9 cellular contexts compared by ENCODE assay signal in genomic region chr18:48330016-48330991, GRCh38.
DNase-seq lines count a peak whose midpoint lies in the region; ATAC-seq, FAIRE-seq and TF ChIP-seq lines count a peak whose summit lies in the region.
"Had no signal": no experiment of that assay in that cellular context is flagged by ENCODE, and none has a peak within 500 bp of the region (broad histone marks: within the 10 kb centered on the region; RNA-seq: fewer than 3 reads in every experiment).

No MANE protein-coding gene starts in this region.

- no peak overlapping the region for H3K4me3 Mint-ChIP-seq in GM23338

- H3K9me3 Mint-ChIP-seq in GM23338 = no peaks in the 10 kb centered on the region

- H3K4me3 ChIP-seq in GM23338 (no peak overlapping the region), fibroblast of mammary gland (ENCODE audit: control insufficient read depth, low read depth, low read length) (no peak overlapping the region), ovary (no peak overlapping the region)

- intact Hi-C loops in ovary (cut with DNase I) = loop anchor here in 1 of 4 donors (10.0 kb wide), 1 partner anchor 114 kb away; no protein-coding TSS in a partner anchor

- H3K79me2 ChIP-seq in GM23338 (replicated peaks; ENCODE audit: insufficient read depth) = no peaks in the 10 kb centered on the region

- WGBS in ovary, 3 donors = 84 to 89% (median 86%) methylated on average over 8 of the region's 8 CpGs

- no peak overlapping the region for H3K4me2 ChIP-seq in GM23338

- H3F3A ChIP-seq in GM23338 (replicated peaks; ENCODE audit: low read depth) = no peaks in the 10 kb centered on the region

- DNase-seq in GM23338 (ENCODE audit: low spot score) (no peak), RCC 7860 (ENCODE audit: low spot score) (peak; percentile 89), fibroblast of mammary gland (ENCODE audit: low read depth) (peak; percentile 93), HUDEP-2 (lab: John Stamatoyannopoulos, UW; ENCODE audit: unreplicated experiment in 76 of 76) (no peak), ovary (no peak)
- DNase-seq in stimulated activated naive CD8-positive, alpha-beta T cell treated with anti-CD3 and anti-CD28 coated beads, Interleukin-15, Interleukin-2, amounts not matched to agents 100 U/mL and 50 U/mL, for 24 hours = no peak
- DNase-seq in stimulated activated CD4-positive, alpha-beta T cell treated with anti-CD3 and anti-CD28 coated beads, Interleukin-4, amount 100 ng/mL, for 4 hours = no peak

- no peaks in the 10 kb centered on the region for H3K27me3 ChIP-seq in GM23338 (ENCODE audit: insufficient read depth)
- no peaks in the 10 kb centered on the region for H3K27me3 ChIP-seq in ovary

- TF ChIP-seq CTCF in GM23338 (conservative IDR thresholded peaks at IDR 0.05; ENCODE audit: low read depth in 2 of 2) = no peak
- no peak for TF ChIP-seq CTCF in fibroblast of mammary gland (conservative IDR thresholded peaks at IDR 0.05; ENCODE audit: control insufficient read depth, insufficient read depth, low read depth, low read length)
- TF ChIP-seq CTCF in ovary (IDR thresholded peaks at IDR 0.05) = no peak

- peaks cover 6% of the 10 kb centered on the region for H3K27me3 Mint-ChIP-seq in GM23338 (ENCODE audit: insufficient read depth, low read depth, poor library complexity)

- peaks cover 10% of the 10 kb centered on the region; the same call in 2 of the 3 replicates for H3K4me1 Mint-ChIP-seq in GM23338

- H3K4me1 ChIP-seq in GM23338 (ENCODE audit: insufficient read depth) (peaks cover 6% of the 10 kb centered on the region; the same call in 1 of the 2 replicates), ovary (ENCODE audit: insufficient read depth) (no peaks in the 10 kb centered on the region)

- no peak for TF ChIP-seq EP300 in ovary (IDR thresholded peaks at IDR 0.05)

- H3K36me3 ChIP-seq in GM23338 (ENCODE audit: insufficient read depth) (no peaks in the 10 kb centered on the region), ovary (no peaks in the 10 kb centered on the region)

- H3K27ac Mint-ChIP-seq in GM23338 = no peak overlapping the region

- no peaks in the 10 kb centered on the region for H4K20me1 ChIP-seq in GM23338 (replicated peaks; ENCODE audit: insufficient read depth)

- ATAC-seq in GM23338 (peak; percentile 34; the same call in 1 of the 3 replicates), HG02840 (IDR thresholded peaks at IDR 0.05; ENCODE audit: low FRiP score, unreplicated experiment) (no peak)
- ATAC-seq in stimulated activated naive CD8-positive, alpha-beta T cell treated with anti-CD3 and anti-CD28 coated beads, Interleukin-15, Interleukin-2, amounts not matched to agents 100 U/mL and 50 U/mL, for 24 hours = peak; percentile 53

- TF ChIP-seq POLR2A in ovary (IDR thresholded peaks at IDR 0.05) = no peak

- peak overlapping the region; percentile 52 for H2AFZ ChIP-seq in GM23338

- H3K9me3 ChIP-seq in ovary = no peaks in the 10 kb centered on the region

- peak; percentile 96 for FAIRE-seq in RCC 7860 (lab: Jason Lieb, UNC)
- FAIRE-seq: endothelial cell of umbilical vein had no signal

- no peak overlapping the region for H3K27ac ChIP-seq in GM23338 (ENCODE audit: low read depth)
- no peak overlapping the region for H3K27ac ChIP-seq in ovary

- no peaks in the 10 kb centered on the region for H3K9me2 ChIP-seq in GM23338 (ENCODE audit: insufficient read depth)

- H3K36me3 Mint-ChIP-seq in GM23338 (ENCODE audit: low read depth) = no peaks in the 10 kb centered on the region

TF ChIP-seq in GM23338, 12 proteins besides CTCF, POLR2A, EP300 and RAD21 (continues in another document):
- TF ChIP-seq POLR2AphosphoS5 (IDR thresholded peaks at IDR 0.05; ENCODE audit: low read depth) (no peak), STAT1 (IDR thresholded peaks at IDR 0.05; ENCODE audit: unreplicated experiment) (no peak), CREB1 (CRISPR knock-in tag; IDR thresholded peaks at IDR 0.05; ENCODE audit: low read depth) (no peak), EZH2phosphoT487 (IDR thresholded peaks at IDR 0.05; ENCODE audit: unreplicated experiment) (no peak), ZNF114 (CRISPR knock-in tag; IDR thresholded peaks at IDR 0.05) (no peak), REST (IDR thresholded peaks at IDR 0.05; ENCODE audit: unreplicated experiment) (no peak), ZNF331 (CRISPR knock-in tag; IDR thresholded peaks at IDR 0.05; ENCODE audit: low read depth) (no peak), ZNF462 (CRISPR knock-in tag; IDR thresholded peaks at IDR 0.05) (no peak), JUNB (IDR thresholded peaks at IDR 0.05; ENCODE audit: unreplicated experiment) (no peak), EZH2 (IDR thresholded peaks at IDR 0.05; ENCODE audit: low read depth, unreplicated experiment) (no peak)

Comparison
In these comparisons a context has a peak if more than half of its experiments do, and no peak if none do; other contexts are left out.
1. DNase-seq: peak in RCC 7860 (single experiment) and fibroblast of mammary gland (single experiment); none in GM23338 (single experiment), stimulated activated naive CD8-positive, alpha-beta T cell treated with anti-CD3 and anti-CD28 coated beads, Interleukin-15, Interleukin-2, amounts not matched to agents 100 U/mL and 50 U/mL, for 24 hours (single experiment), stimulated activated CD4-positive, alpha-beta T cell treated with anti-CD3 and anti-CD28 coated beads, Interleukin-4, amount 100 ng/mL, for 4 hours (0 of 2), HUDEP-2 (0 of 76) and ovary (0 of 5).